ENCODE assay signal across 34 cellular contexts in genomic region chr1:176536588-176536987, GRCh38.
"Had no signal": no experiment of that assay in that cellular context is flagged by ENCODE, and none has a peak within 500 bp of the region (broad histone marks: within the 10 kb centered on the region; RNA-seq: fewer than 3 reads in every experiment).

No MANE protein-coding gene starts in this region.

- H3K36me3 ChIP-seq: MG63 had no signal

- DNase-seq: Karpas-422, Kasumi-1, MG63, MM.1S, MV-4-11, NCI-H1048, NCI-H1092, NCI-H1092 treated with DMSO at 0.1 percent for 48 hours, NCI-H1105, NCI-H1105 treated with DMSO at 0.1 percent for 48 hours, NCI-H1417, NCI-H1417 treated with DMSO at 0.1 percent for 48 hours, NCI-H1436, NCI-H1436 treated with DMSO at 0.1 percent for 48 hours, NCI-H146, NCI-H1694, NCI-H1694 treated with DMSO at 0.1 percent for 48 hours, NCI-H187, NCI-H187 treated with DMSO at 0.1 percent for 48 hours, NCI-H1930, NCI-H2029, NCI-H2029 treated with DMSO at 0.1 percent for 48 hours, NCI-H2081, NCI-H2081 treated with DMSO at 0.1 percent for 48 hours, NCI-H2107, NCI-H2171, NCI-H2171 treated with DMSO at 0.1 percent for 48 hours, NCI-H2227 treated with DMSO at 0.1 percent for 48 hours, NCI-H226, NCI-H345, NCI-H446, NCI-H446 treated with DMSO at 0.1 percent for 48 hours, NCI-H510A, NCI-H510A treated with DMSO at 0.1 percent for 48 hours had no signal

- H3K4me3 ChIP-seq: MG63 had no signal

- H3K9me3 ChIP-seq: MG63 had no signal
